In genomic region chr11:61820174-61820573, GRCh38 we compare ENCODE assay signal across 18 cellular contexts. TPM values are rescaled to one million over a fixed set of nuclear protein-coding genes. Genes with fewer than 3 reads are reported as not detected.
DNase-seq lines count a peak whose midpoint lies in the region; ATAC-seq and TF ChIP-seq lines count a peak whose summit lies in the region.
"Had no signal": no experiment of that assay in that cellular context is flagged by ENCODE, and none has a peak within 500 bp of the region (broad histone marks: within the 10 kb centered on the region; RNA-seq: fewer than 3 reads in every experiment).

No MANE protein-coding gene starts in this region.

- DNase-seq in HFFc6, result peak; percentile 68
- peak; percentile 40 for DNase-seq in fibroblast of the aortic adventitia (ENCODE audit: low read depth)
- no peak for DNase-seq in suprapubic skin (ENCODE audit: low spot score in 2 of 2)
- no peak for DNase-seq in activated CD8-positive, alpha-beta memory T cell treated with anti-CD3 and anti-CD28 coated beads, Interleukin-2, amount 10 ng/mL, durations not matched to agents 7 days and 5 days
- DNase-seq: activated CD4-positive, alpha-beta T cell treated with anti-CD3 and anti-CD28 coated beads, Interleukin-2, amount 50 U/mL, for 1 hour; CD4-positive, alpha-beta memory T cell; dorsolateral prefrontal cortex; head of caudate nucleus; Karpas-422; naive thymus-derived CD8-positive, alpha-beta T cell; NCI-H2029; SHP77; stimulated activated CD4-positive, alpha-beta T cell treated with anti-CD3 and anti-CD28 coated beads, Interleukin-2, amount 100 ng/mL, for 24 hours; T-helper 9 cell had no signal

- H3K9me3 Mint-ChIP-seq in HFFc6, result no peaks in the 10 kb centered on the region
- H3K9me3 Mint-ChIP-seq in activated T-helper 17 cell treated with anti-CD3 and anti-CD28 coated beads, Interleukin-2, amount 50 U/mL, for 72 hours, result no peaks in the 10 kb centered on the region
- no peaks in the 10 kb centered on the region for H3K9me3 Mint-ChIP-seq in activated CD8-positive, alpha-beta memory T cell treated with anti-CD3 and anti-CD28 coated beads, Interleukin-2, amount 10 ng/mL, durations not matched to agents 7 days and 5 days (ENCODE audit: low read depth)
- H3K9me3 Mint-ChIP-seq: CD4-positive, alpha-beta memory T cell; naive thymus-derived CD8-positive, alpha-beta T cell had no signal

- peak overlapping the region; percentile 41 for H3K27ac ChIP-seq in suprapubic skin
- H3K27ac ChIP-seq: dorsolateral prefrontal cortex, left lung had no signal

- H3K4me1 Mint-ChIP-seq in HFFc6 (ENCODE audit: low read depth), result peaks cover 29% of the 10 kb centered on the region
- H3K4me1 Mint-ChIP-seq in activated T-helper 17 cell treated with anti-CD3 and anti-CD28 coated beads, Interleukin-2, amount 50 U/mL, for 72 hours, result no peaks in the 10 kb centered on the region
- peaks cover 6% of the 10 kb centered on the region for H3K4me1 Mint-ChIP-seq in activated CD8-positive, alpha-beta memory T cell treated with anti-CD3 and anti-CD28 coated beads, Interleukin-2, amount 10 ng/mL, durations not matched to agents 7 days and 5 days

- no peak for TF ChIP-seq CTCF in HFFc6 (IDR thresholded peaks at IDR 0.05)
- TF ChIP-seq CTCF in fibroblast of the aortic adventitia (IDR thresholded peaks at IDR 0.05; ENCODE audit: insufficient read depth, low read length), result no peak
- TF ChIP-seq CTCF in suprapubic skin (IDR thresholded peaks at IDR 0.05), result no peak

- peak; percentile 29 for ATAC-seq in activated T-helper 17 cell treated with anti-CD3 and anti-CD28 coated beads, Interleukin-2, amount 50 U/mL, for 72 hours (replicated peaks)
- ATAC-seq in GM21423 (IDR thresholded peaks at IDR 0.05; ENCODE audit: unreplicated experiment) (no peak), GM21825 (IDR thresholded peaks at IDR 0.05; ENCODE audit: unreplicated experiment) (no peak)
- ATAC-seq in activated CD8-positive, alpha-beta memory T cell treated with anti-CD3 and anti-CD28 coated beads, Interleukin-2, amount 10 ng/mL, durations not matched to agents 7 days and 5 days, result no peak
- ATAC-seq: left lung; naive thymus-derived CD8-positive, alpha-beta T cell had no signal

- H3K27me3 Mint-ChIP-seq in HFFc6 (ENCODE audit: insufficient read depth), result peaks cover 4% of the 10 kb centered on the region
- H3K27me3 Mint-ChIP-seq in activated T-helper 17 cell treated with anti-CD3 and anti-CD28 coated beads, Interleukin-2, amount 50 U/mL, for 72 hours, result no peaks in the 10 kb centered on the region
- H3K27me3 Mint-ChIP-seq in activated CD8-positive, alpha-beta memory T cell treated with anti-CD3 and anti-CD28 coated beads, Interleukin-2, amount 10 ng/mL, durations not matched to agents 7 days and 5 days, result peaks cover 20% of the 10 kb centered on the region

- no peaks in the 10 kb centered on the region for H3K9me3 ChIP-seq in suprapubic skin
- H3K9me3 ChIP-seq: left lung had no signal

- H3K4me1 ChIP-seq in suprapubic skin, result peaks cover 32% of the 10 kb centered on the region

- TF ChIP-seq EP300 in suprapubic skin (IDR thresholded peaks at IDR 0.05), result no peak

- peaks cover 21% of the 10 kb centered on the region for H3K27me3 ChIP-seq in suprapubic skin
- H3K27me3 ChIP-seq: dorsolateral prefrontal cortex had no signal

- no peak for TF ChIP-seq POLR2A in suprapubic skin (IDR thresholded peaks at IDR 0.05)

- WGBS in suprapubic skin, result 46% methylated on average over 2 of the region's 2 CpGs

- no peaks in the 10 kb centered on the region for H3K36me3 ChIP-seq in suprapubic skin
- H3K36me3 ChIP-seq: left lung had no signal

- CTCF ChIA-PET in activated CD8-positive, alpha-beta memory T cell treated with anti-CD3 and anti-CD28 coated beads, Interleukin-2, amount 10 ng/mL, durations not matched to agents 7 days and 5 days (lab: Charles Lee), result interaction anchor here (0.9 to 1.4 kb wide), 2 partner anchors 9 to 23 kb away, joined by 5 read pairs; no protein-coding TSS in a partner anchor

- H3K36me3 Mint-ChIP-seq in HFFc6 (ENCODE audit: low read depth), result no peaks in the 10 kb centered on the region
- peaks cover 3% of the 10 kb centered on the region for H3K36me3 Mint-ChIP-seq in activated T-helper 17 cell treated with anti-CD3 and anti-CD28 coated beads, Interleukin-2, amount 50 U/mL, for 72 hours (ENCODE audit: low read depth)
- H3K36me3 Mint-ChIP-seq in activated CD8-positive, alpha-beta memory T cell treated with anti-CD3 and anti-CD28 coated beads, Interleukin-2, amount 10 ng/mL, durations not matched to agents 7 days and 5 days, result peaks cover 6% of the 10 kb centered on the region
- H3K36me3 Mint-ChIP-seq: CD4-positive, alpha-beta memory T cell; naive thymus-derived CD8-positive, alpha-beta T cell had no signal

- H3K27ac Mint-ChIP-seq in HFFc6, result peak overlapping the region; percentile 88
- H3K27ac Mint-ChIP-seq in activated T-helper 17 cell treated with anti-CD3 and anti-CD28 coated beads, Interleukin-2, amount 50 U/mL, for 72 hours, result no peak overlapping the region
- H3K27ac Mint-ChIP-seq in activated CD8-positive, alpha-beta memory T cell treated with anti-CD3 and anti-CD28 coated beads, Interleukin-2, amount 10 ng/mL, durations not matched to agents 7 days and 5 days, result no peak overlapping the region
- H3K27ac Mint-ChIP-seq: CD4-positive, alpha-beta memory T cell; naive thymus-derived CD8-positive, alpha-beta T cell had no signal

- no peak overlapping the region for H3K4me3 Mint-ChIP-seq in HFFc6
- H3K4me3 Mint-ChIP-seq in activated T-helper 17 cell treated with anti-CD3 and anti-CD28 coated beads, Interleukin-2, amount 50 U/mL, for 72 hours, result no peak overlapping the region
- no peak overlapping the region for H3K4me3 Mint-ChIP-seq in activated CD8-positive, alpha-beta memory T cell treated with anti-CD3 and anti-CD28 coated beads, Interleukin-2, amount 10 ng/mL, durations not matched to agents 7 days and 5 days
- H3K4me3 Mint-ChIP-seq: CD4-positive, alpha-beta memory T cell; naive thymus-derived CD8-positive, alpha-beta T cell had no signal

- H3K4me3 ChIP-seq in fibroblast of the aortic adventitia (ENCODE audit: low read depth, low read length) (no peak overlapping the region), suprapubic skin (no peak overlapping the region)
- H3K4me3 ChIP-seq: dorsolateral prefrontal cortex, left lung had no signal

RNA-seq across cellular contexts. Expression of gene FADS1, which starts 3.4 kb away (rescaled TPM):
- 10 to 100 TPM; 25.9 to 39.1 (median 36.4) TPM for total RNA-seq in HFFc6 (2021; fragmentation: NEBNext Ultra II Directional; extraction: Animal tissue kit (Norgen Biotek cat#: 25700))
- total RNA-seq in activated T-helper 17 cell treated with anti-CD3 and anti-CD28 coated beads, Interleukin-2, amount 50 U/mL, for 72 hours, result 10 to 100 TPM in 1 of 2 donors, 1 to 10 TPM in 1; 5.6 to 22.9 TPM
- total RNA-seq in fibroblast of the aortic adventitia (ENCODE audit: low replicate concordance) (48.8 and 74.1 TPM in 2 replicates), suprapubic skin (10 to 100 TPM; 16.4 to 69.6 (median 46.6) TPM)
- total RNA-seq in activated CD8-positive, alpha-beta memory T cell treated with anti-CD3 and anti-CD28 coated beads, Interleukin-2, amount 10 ng/mL, durations not matched to agents 7 days and 5 days, result 10 to 100 TPM; 33.8 to 35.4 TPM

RNA-seq across cellular contexts. Expression of gene FADS2, which starts 7.9 kb away (rescaled TPM):
- 100 to 1,000 TPM in 1 of 6 experiments, 10 to 100 TPM in 5; 56.0 to 105 (median 81.1) TPM for total RNA-seq in HFFc6 (2021; fragmentation: NEBNext Ultra II Directional; extraction: Animal tissue kit (Norgen Biotek cat#: 25700))
- 10 to 100 TPM in 1 of 2 donors, 1 to 10 TPM in 1; 9.4 to 58.3 TPM for total RNA-seq in activated T-helper 17 cell treated with anti-CD3 and anti-CD28 coated beads, Interleukin-2, amount 50 U/mL, for 72 hours
- total RNA-seq in fibroblast of the aortic adventitia (ENCODE audit: low replicate concordance) (125 and 143 TPM in 2 replicates), suprapubic skin (100 to 1,000 TPM; 130 to 455 (median 327) TPM)
- 100 to 1,000 TPM; 174 to 184 TPM for total RNA-seq in activated CD8-positive, alpha-beta memory T cell treated with anti-CD3 and anti-CD28 coated beads, Interleukin-2, amount 10 ng/mL, durations not matched to agents 7 days and 5 days
- total RNA-seq: naive thymus-derived CD8-positive, alpha-beta T cell had no signal

RNA-seq across cellular contexts. Expression of gene FEN1, which starts 27.5 kb away (rescaled TPM):
- 10 to 100 TPM; 25.6 to 45.6 (median 37.4) TPM for total RNA-seq in HFFc6 (2021; fragmentation: NEBNext Ultra II Directional; extraction: Animal tissue kit (Norgen Biotek cat#: 25700))
- 100 to 1,000 TPM in 1 of 2 donors, 10 to 100 TPM in 1; 72.6 to 133 TPM for total RNA-seq in activated T-helper 17 cell treated with anti-CD3 and anti-CD28 coated beads, Interleukin-2, amount 50 U/mL, for 72 hours
- total RNA-seq in fibroblast of the aortic adventitia (ENCODE audit: low replicate concordance) (12.3 and 43.3 TPM in 2 replicates), suprapubic skin (10 to 100 TPM in 2 of 4 donors, 1 to 10 TPM in 2; 6.9 to 14.0 (median 9.2) TPM)
- 100 to 1,000 TPM; 141 to 150 TPM for total RNA-seq in activated CD8-positive, alpha-beta memory T cell treated with anti-CD3 and anti-CD28 coated beads, Interleukin-2, amount 10 ng/mL, durations not matched to agents 7 days and 5 days

RNA-seq across cellular contexts. Expression of gene TMEM258, which starts 27.8 kb away (rescaled TPM):
- 100 to 1,000 TPM; 134 to 173 (median 145) TPM for total RNA-seq in HFFc6 (2021; fragmentation: NEBNext Ultra II Directional; extraction: Animal tissue kit (Norgen Biotek cat#: 25700))
- total RNA-seq in activated T-helper 17 cell treated with anti-CD3 and anti-CD28 coated beads, Interleukin-2, amount 50 U/mL, for 72 hours, result 100 to 1,000 TPM; 135 to 156 TPM
- 14.1 and 98.1 TPM in 2 replicates for total RNA-seq in fibroblast of the aortic adventitia (ENCODE audit: low replicate concordance)
- total RNA-seq in suprapubic skin, result 10 to 100 TPM; 29.7 to 44.8 (median 35.9) TPM
- total RNA-seq in activated CD8-positive, alpha-beta memory T cell treated with anti-CD3 and anti-CD28 coated beads, Interleukin-2, amount 10 ng/mL, durations not matched to agents 7 days and 5 days, result 100 to 1,000 TPM; 138 to 157 TPM

Comparison
In these comparisons a context has a peak if more than half of its experiments do, and no peak if none do; other contexts are left out.
1. DNase-seq: peak in HFFc6 (single experiment) and fibroblast of the aortic adventitia (single experiment); none in suprapubic skin (0 of 2) and activated CD8-positive, alpha-beta memory T cell treated with anti-CD3 and anti-CD28 coated beads, Interleukin-2, amount 10 ng/mL, durations not matched to agents 7 days and 5 days (single experiment).